16 cellular contexts compared by ENCODE assay signal in genomic region chr6:108733706-108734105, GRCh38.
A peak's percentile ranks its signal among the peaks of the same experiment; 100 is the strongest.
DNase-seq lines count a peak whose midpoint lies in the region; ATAC-seq and TF ChIP-seq lines count a peak whose summit lies in the region.
"Had no signal": no experiment of that assay in that cellular context is flagged by ENCODE, and none has a peak within 500 bp of the region (broad histone marks: within the 10 kb centered on the region; RNA-seq: fewer than 3 reads in every experiment).

No MANE protein-coding gene starts in this region.

- H3K4me3 Mint-ChIP-seq in Calu3 (ENCODE audit: low read depth, unreplicated experiment), result no peak overlapping the region
- H3K4me3 Mint-ChIP-seq in endodermal cell, result no peak overlapping the region
- H3K4me3 Mint-ChIP-seq: CD8-positive, alpha-beta T cell; T-helper 1 cell treated with Interleukin-12 subunit alpha and Interleukin-12 subunit beta and Interleukin-4 antibody, amounts not matched to agents 30 μg/mL and 1 μg/mL, for 36 hours had no signal

- no peak overlapping the region for H3K4me3 ChIP-seq in OCI-LY7 (ENCODE audit: low read depth, low read length, poor library complexity, severe bottlenecking)
- H3K4me3 ChIP-seq in endodermal cell (ENCODE audit: low read length), result no peak overlapping the region
- H3K4me3 ChIP-seq in SK-N-SH (ENCODE audit: low read depth in 2 of 2, low read length in 1 of 2), result no peak overlapping the region
- no peak overlapping the region for H3K4me3 ChIP-seq in body of pancreas
- H3K4me3 ChIP-seq: BLaER1 treated with 17β-estradiol and CSF1 and Interleukin-3, amounts not matched to agents 10 nM and 100 nM had no signal

- H3K4me1 ChIP-seq in OCI-LY7 (ENCODE audit: insufficient read depth, low read length, poor library complexity, severe bottlenecking) (peaks cover 18% of the 10 kb centered on the region), endodermal cell (ENCODE audit: control insufficient read depth, insufficient read depth, low read length) (peaks cover 3% of the 10 kb centered on the region), SK-N-SH (ENCODE audit: control insufficient read depth in 1 of 2, insufficient read depth in 2 of 2, low read depth in 1 of 2, low read length in 1 of 2) (peaks cover 2 to 19% of the 10 kb centered on the region in 2 experiments; a peak in 3 of 4 replicates), body of pancreas (peaks cover 8% of the 10 kb centered on the region)

- BruUV-seq in Calu3 (replicated peaks; lab: Mats Ljungman, UMichigan) (no TSS peak), OCI-LY7 (replicated peaks; lab: Mats Ljungman, UMichigan) (no TSS peak)

- H3K9ac ChIP-seq in endodermal cell (ENCODE audit: extremely low read depth, low read length, poor library complexity, severe bottlenecking) (no peak overlapping the region), SK-N-SH (no peak overlapping the region)
- H3K9ac ChIP-seq: BLaER1 treated with 17β-estradiol and CSF1 and Interleukin-3, amounts not matched to agents 10 nM and 100 nM had no signal

- H3K79me2 ChIP-seq in OCI-LY7 (ENCODE audit: insufficient read depth, low read depth, low read length) (no peaks in the 10 kb centered on the region), SK-N-SH (ENCODE audit: insufficient read depth) (no peaks in the 10 kb centered on the region)

- H3K27me3 ChIP-seq in endodermal cell (ENCODE audit: control insufficient read depth, insufficient read depth, low read length, poor library complexity, severe bottlenecking) (peaks cover 20% of the 10 kb centered on the region), SK-N-SH (ENCODE audit: insufficient read depth) (no peaks in the 10 kb centered on the region), body of pancreas (no peaks in the 10 kb centered on the region)
- H3K27me3 ChIP-seq: BLaER1 treated with 17β-estradiol and CSF1 and Interleukin-3, amounts not matched to agents 10 nM and 100 nM had no signal

- H3K36me3 Mint-ChIP-seq in Calu3 (ENCODE audit: insufficient read depth, unreplicated experiment) (peaks cover 30% of the 10 kb centered on the region), endodermal cell (ENCODE audit: low read depth) (no peaks in the 10 kb centered on the region)
- H3K36me3 Mint-ChIP-seq: CD8-positive, alpha-beta T cell had no signal

- H2AFZ ChIP-seq in OCI-LY7 (ENCODE audit: low read length), result no peak overlapping the region
- H2AFZ ChIP-seq in SK-N-SH (ENCODE audit: low read depth), result no peak overlapping the region

- no peaks in the 10 kb centered on the region for H4K20me1 ChIP-seq in OCI-LY7 (ENCODE audit: insufficient read depth, low read length)
- H4K20me1 ChIP-seq in SK-N-SH (ENCODE audit: insufficient read depth), result no peaks in the 10 kb centered on the region
- H4K20me1 ChIP-seq: BLaER1 treated with 17β-estradiol and CSF1 and Interleukin-3, amounts not matched to agents 10 nM and 100 nM had no signal

- no peak for TF ChIP-seq EP300 in SK-N-SH (IDR thresholded peaks at IDR 0.05; ENCODE audit: borderline replicate concordance in 1 of 2, low read depth in 1 of 2, low read length in 1 of 2)

- H3K27ac Mint-ChIP-seq in Calu3 (ENCODE audit: unreplicated experiment) (peak overlapping the region; percentile 69), endodermal cell (no peak overlapping the region)
- H3K27ac Mint-ChIP-seq: CD8-positive, alpha-beta T cell; T-helper 1 cell treated with Interleukin-12 subunit alpha and Interleukin-12 subunit beta and Interleukin-4 antibody, amounts not matched to agents 30 μg/mL and 1 μg/mL, for 36 hours had no signal

- H3K9me3 Mint-ChIP-seq in Calu3 (ENCODE audit: low read depth, unreplicated experiment) (no peaks in the 10 kb centered on the region), endodermal cell (no peaks in the 10 kb centered on the region)
- H3K9me3 Mint-ChIP-seq: CD8-positive, alpha-beta T cell; T-helper 1 cell treated with Interleukin-12 subunit alpha and Interleukin-12 subunit beta and Interleukin-4 antibody, amounts not matched to agents 30 μg/mL and 1 μg/mL, for 36 hours had no signal

- H3K36me3 ChIP-seq in OCI-LY7 (ENCODE audit: insufficient read depth, low read length) (no peaks in the 10 kb centered on the region), endodermal cell (ENCODE audit: control insufficient read depth, insufficient read depth, low read length) (no peaks in the 10 kb centered on the region), SK-N-SH (replicated peaks in 1 of 2; ENCODE audit: control insufficient read depth in 1 of 2, insufficient read depth in 2 of 2, low read length in 1 of 2) (no peaks in the 10 kb centered on the region), body of pancreas (replicated peaks in 1 of 2; ENCODE audit: insufficient read depth in 1 of 2, low read depth in 2 of 2) (no peaks in the 10 kb centered on the region)
- H3K36me3 ChIP-seq: BLaER1 treated with 17β-estradiol and CSF1 and Interleukin-3, amounts not matched to agents 10 nM and 100 nM had no signal

- CTCF ChIA-PET in Calu3 (lab: Charles Lee), result no interaction called here
- CTCF ChIA-PET in OCI-LY7 (lab: Charles Lee; ENCODE audit: unreplicated experiment), result no interaction called here
- CTCF ChIA-PET in SK-N-SH (lab: Yijun Ruan, JAX), result interaction anchor here (1.7 kb wide), 1 partner anchor 24 kb away, joined by 3 read pairs; no protein-coding TSS in a partner anchor

- peaks cover 16% of the 10 kb centered on the region for H3F3A ChIP-seq in SK-N-SH (replicated peaks; ENCODE audit: insufficient read depth)

- intact Hi-C loops in Calu3 (cut with micrococcal nuclease; ENCODE audit: unreplicated experiment), result no loop called here
- intact Hi-C loops in OCI-LY7 (cut with micrococcal nuclease; ENCODE audit: unreplicated experiment), result no loop called here
- intact Hi-C loops in body of pancreas (cut with DNase I), result no loop called here

- no peak overlapping the region for H3K27ac ChIP-seq in OCI-LY7 (ENCODE audit: low read depth, low read length, poor library complexity, severe bottlenecking)
- H3K27ac ChIP-seq in endodermal cell (ENCODE audit: low read depth, low read length), result no peak overlapping the region
- H3K27ac ChIP-seq in SK-N-SH (ENCODE audit: low read depth in 2 of 2, low read length in 1 of 2), result no peak overlapping the region
- no peak overlapping the region for H3K27ac ChIP-seq in body of pancreas
- H3K27ac ChIP-seq: BLaER1 treated with 17β-estradiol and CSF1 and Interleukin-3, amounts not matched to agents 10 nM and 100 nM had no signal

- H3K4me2 ChIP-seq in OCI-LY7 (ENCODE audit: low read length), result peak overlapping the region; percentile 46
- no peak overlapping the region for H3K4me2 ChIP-seq in SK-N-SH
- H3K4me2 ChIP-seq: BLaER1 treated with 17β-estradiol and CSF1 and Interleukin-3, amounts not matched to agents 10 nM and 100 nM had no signal

- POLR2A ChIA-PET in OCI-LY7 (lab: Charles Lee), result interaction anchor here (1.0 kb wide), 1 partner anchor 21 kb away, joined by 3 read pairs; no protein-coding TSS in a partner anchor
- POLR2A ChIA-PET in SK-N-SH (lab: Yijun Ruan, JAX), result no interaction called here

- no peak for TF ChIP-seq RAD21 in SK-N-SH (IDR thresholded peaks at IDR 0.05; ENCODE audit: low read length)

- H3K9me3 ChIP-seq in OCI-LY7 (ENCODE audit: low read length), result no peaks in the 10 kb centered on the region
- no peaks in the 10 kb centered on the region for H3K9me3 ChIP-seq in endodermal cell (ENCODE audit: control insufficient read depth, low read length)
- H3K9me3 ChIP-seq in SK-N-SH, result no peaks in the 10 kb centered on the region
- no peaks in the 10 kb centered on the region for H3K9me3 ChIP-seq in body of pancreas
- H3K9me3 ChIP-seq: BLaER1 treated with 17β-estradiol and CSF1 and Interleukin-3, amounts not matched to agents 10 nM and 100 nM had no signal

- no peaks in the 10 kb centered on the region for H3K27me3 Mint-ChIP-seq in Calu3 (ENCODE audit: unreplicated experiment)
- H3K27me3 Mint-ChIP-seq in endodermal cell (ENCODE audit: insufficient read depth), result peaks cover 84% of the 10 kb centered on the region

- no peak for TF ChIP-seq CTCF in Calu3 (IDR thresholded peaks at IDR 0.05; ENCODE audit: unreplicated experiment)
- TF ChIP-seq CTCF in OCI-LY7 (conservative IDR thresholded peaks at IDR 0.05; ENCODE audit: low read length), result no peak
- no peak for TF ChIP-seq CTCF in endodermal cell (conservative IDR thresholded peaks at IDR 0.05)
- no peak for TF ChIP-seq CTCF in SK-N-SH (IDR thresholded peaks at IDR 0.05)
- TF ChIP-seq CTCF in body of pancreas (IDR thresholded peaks at IDR 0.05), result no peak

- WGBS in endodermal cell (ENCODE audit: insufficient coverage in 1 of 2, insufficient read length in 1 of 2), 2 experiments, result 76 to 94% methylated on average over 2 of the region's 2 CpGs
- WGBS in SK-N-SH (ENCODE audit: low lambda C conversion rate), result 94% methylated on average over 2 of the region's 2 CpGs
- 89 to 94% methylated on average over 2 of the region's 2 CpGs for WGBS in body of pancreas, 2 donors

- ATAC-seq in HG02840 (IDR thresholded peaks at IDR 0.05; ENCODE audit: low FRiP score, unreplicated experiment), result no peak
- ATAC-seq in body of pancreas, result no peak
- ATAC-seq in GM18502 (IDR thresholded peaks at IDR 0.05; ENCODE audit: poor library complexity, unreplicated experiment), result no peak
- ATAC-seq: CD8-positive, alpha-beta T cell had no signal

- H3K9me2 ChIP-seq in OCI-LY7 (ENCODE audit: insufficient read depth, low read length) (no peaks in the 10 kb centered on the region), SK-N-SH (no peaks in the 10 kb centered on the region)

- H3K4me1 Mint-ChIP-seq in Calu3 (ENCODE audit: low read depth, unreplicated experiment), result peaks cover 57% of the 10 kb centered on the region
- H3K4me1 Mint-ChIP-seq in endodermal cell, result peaks cover 40% of the 10 kb centered on the region

- no peak for TF ChIP-seq POLR2A in body of pancreas (IDR thresholded peaks at IDR 0.05)

- no peak for DNase-seq in Calu3
- DNase-seq in NCI-H1417 treated with DMSO at 0.1 percent for 48 hours (lab: John Stamatoyannopoulos, UW), result peak; percentile 2
- DNase-seq in OCI-LY7 (ENCODE audit: low spot score), result peak; percentile 30
- DNase-seq in endodermal cell, result peak; percentile 23
- no peak for DNase-seq in SK-N-SH
- no peak for DNase-seq in body of pancreas
- DNase-seq: 8988T; CD8-positive, alpha-beta T cell; KBM-7; NCI-H1930; NCI-H2227 treated with DMSO at 0.1 percent for 48 hours; T1000 had no signal

TF ChIP-seq in SK-N-SH, 30 proteins besides CTCF, POLR2A, EP300 and RAD21:
- TF ChIP-seq USF1 (IDR thresholded peaks at IDR 0.05; ENCODE audit: borderline replicate concordance, low read depth), result no peak

Comparison
In these comparisons a context has a peak if more than half of its experiments do, and no peak if none do; other contexts are left out.
1. DNase-seq: peak in NCI-H1417 treated with DMSO at 0.1 percent for 48 hours (single experiment), OCI-LY7 (single experiment) and endodermal cell (single experiment); none in Calu3 (single experiment), SK-N-SH (single experiment) and body of pancreas (0 of 4).